ENCODE assay signal across 18 cellular contexts in the genomic region with DNA sequence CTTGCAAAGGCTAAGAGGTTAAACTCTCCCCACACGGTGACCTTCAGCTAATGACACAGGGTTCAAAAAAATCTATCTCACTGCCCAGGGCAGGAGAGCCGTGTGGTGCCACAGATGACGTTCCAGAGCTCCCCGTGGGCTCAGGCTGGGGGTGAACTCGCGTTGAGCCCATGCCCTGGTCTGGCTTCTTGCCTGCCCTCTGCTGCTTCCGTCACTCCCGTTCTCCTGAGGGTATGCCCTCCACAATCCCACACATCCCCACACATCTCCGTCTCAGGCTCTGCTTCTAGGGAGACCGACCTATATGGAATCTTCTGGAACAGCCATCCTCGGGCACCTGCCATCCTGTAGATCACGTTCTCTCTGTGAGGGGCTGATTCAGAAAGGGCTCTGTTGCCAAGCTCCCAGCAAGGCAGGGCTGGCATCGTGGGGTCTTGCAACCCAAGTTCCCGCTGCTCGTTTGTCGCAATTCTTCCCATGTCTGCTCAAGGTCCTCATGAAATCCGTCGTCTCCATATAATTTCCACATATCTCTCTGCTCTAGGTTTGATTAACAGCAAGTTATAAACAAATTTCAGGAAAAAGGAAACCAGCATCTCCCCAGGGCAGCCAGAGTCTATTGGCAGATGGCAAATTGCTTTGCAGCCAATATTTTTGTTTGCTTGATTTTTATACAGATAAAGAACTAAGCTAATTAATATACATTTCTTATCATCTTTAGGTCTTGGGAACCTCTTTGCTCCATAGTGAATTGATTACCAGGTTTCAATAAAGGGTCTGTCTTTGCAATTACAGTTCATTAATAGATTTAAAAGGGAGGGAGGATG.
DNase-seq lines count a peak whose midpoint lies in the region; TF ChIP-seq lines count a peak whose summit lies in the region.
"Had no signal": no experiment of that assay in that cellular context is flagged by ENCODE, and none has a peak within 500 bp of the region (broad histone marks: within the 10 kb centered on the region; RNA-seq: fewer than 3 reads in every experiment).

No MANE protein-coding gene starts in this region.

- H3K9ac ChIP-seq in BLaER1 (no peak overlapping the region), neural progenitor cell (no peak overlapping the region)

- H3K27ac ChIP-seq in BLaER1, result no peak overlapping the region
- no peak overlapping the region for H3K27ac ChIP-seq in coronary artery
- H3K27ac ChIP-seq in neural progenitor cell, result no peak overlapping the region
- H3K27ac ChIP-seq in effector memory CD4-positive, alpha-beta T cell (ENCODE audit: insufficient read depth, low read length, poor library complexity, severe bottlenecking), result no peak overlapping the region
- H3K27ac ChIP-seq in prostate gland, result no peak overlapping the region
- H3K27ac ChIP-seq: A549, Peyer's patch had no signal

- H3K27ac Mint-ChIP-seq in neural progenitor cell, result peak overlapping the region; percentile 12

- DNase-seq in NCI-H69 (lab: John Stamatoyannopoulos, UW) (peak; percentile 7), coronary artery (ENCODE audit: low spot score) (peak; percentile 38), neural progenitor cell (ENCODE audit: low spot score) (no peak), NCI-H2081 (lab: John Stamatoyannopoulos, UW) (no peak), MV-4-11 (lab: John Stamatoyannopoulos, UW) (no peak), prostate gland (ENCODE audit: low spot score) (no peak)
- no peak for DNase-seq in effector memory CD4-positive, alpha-beta T cell
- DNase-seq: Caco-2, DMS79, NCI-H1417 treated with DMSO at 0.1 percent for 48 hours, NCI-H2081 treated with DMSO at 0.1 percent for 48 hours, NCI-H226 had no signal

- peaks cover 3% of the 10 kb centered on the region for H3K27me3 Mint-ChIP-seq in neural progenitor cell (ENCODE audit: insufficient read depth, low read depth)

- H3K9me3 ChIP-seq in BLaER1 (no peaks in the 10 kb centered on the region), neural progenitor cell (ENCODE audit: low read depth) (no peaks in the 10 kb centered on the region), prostate gland (no peaks in the 10 kb centered on the region)
- H3K9me3 ChIP-seq in effector memory CD4-positive, alpha-beta T cell (ENCODE audit: control insufficient read depth, low read length), result no peaks in the 10 kb centered on the region
- H3K9me3 ChIP-seq: A549, Caco-2, HAP-1, Peyer's patch had no signal

- H3K27me3 ChIP-seq in BLaER1, result no peaks in the 10 kb centered on the region
- no peaks in the 10 kb centered on the region for H3K27me3 ChIP-seq in neural progenitor cell
- no peaks in the 10 kb centered on the region for H3K27me3 ChIP-seq in effector memory CD4-positive, alpha-beta T cell (replicated peaks; ENCODE audit: control insufficient read depth, insufficient read depth, low read length, poor library complexity, severe bottlenecking)
- H3K27me3 ChIP-seq in prostate gland (replicated peaks; ENCODE audit: insufficient read depth), result no peaks in the 10 kb centered on the region
- H3K27me3 ChIP-seq: Peyer's patch had no signal

- no peak overlapping the region for H3K4me3 Mint-ChIP-seq in neural progenitor cell
- H3K4me3 Mint-ChIP-seq: CD14-positive monocyte had no signal

- H4K20me1 ChIP-seq in BLaER1 (no peaks in the 10 kb centered on the region), neural progenitor cell (ENCODE audit: low read depth) (no peaks in the 10 kb centered on the region)

- no peak overlapping the region for H2AFZ ChIP-seq in neural progenitor cell (replicated peaks)

- H3K79me2 ChIP-seq in neural progenitor cell (ENCODE audit: low read depth), result no peaks in the 10 kb centered on the region

- TF ChIP-seq CTCF in coronary artery (IDR thresholded peaks at IDR 0.05) (no peak), neural progenitor cell (IDR thresholded peaks at IDR 0.05) (no peak), prostate gland (IDR thresholded peaks at IDR 0.05) (no peak)

- H3K4me3 ChIP-seq in BLaER1, result no peak overlapping the region
- no peak overlapping the region for H3K4me3 ChIP-seq in coronary artery
- H3K4me3 ChIP-seq in neural progenitor cell, result no peak overlapping the region
- no peak overlapping the region for H3K4me3 ChIP-seq in effector memory CD4-positive, alpha-beta T cell (ENCODE audit: insufficient read depth, low read depth, low read length, poor library complexity, severe bottlenecking)
- H3K4me3 ChIP-seq in prostate gland, result no peak overlapping the region
- H3K4me3 ChIP-seq: A549, GM12878, HAP-1, Peyer's patch had no signal

- H3K4me1 ChIP-seq in BLaER1 (peaks cover 19% of the 10 kb centered on the region; the same call in 1 of the 2 replicates), neural progenitor cell (peaks cover 7% of the 10 kb centered on the region), prostate gland (replicated peaks) (no peaks in the 10 kb centered on the region)
- H3K4me1 ChIP-seq in effector memory CD4-positive, alpha-beta T cell (ENCODE audit: control insufficient read depth, insufficient read depth, low read length, poor library complexity, severe bottlenecking), result no peaks in the 10 kb centered on the region
- H3K4me1 ChIP-seq: A549, Caco-2, HAP-1, Peyer's patch had no signal

- peaks cover 11% of the 10 kb centered on the region for H3K4me1 Mint-ChIP-seq in neural progenitor cell
- H3K4me1 Mint-ChIP-seq: CD14-positive monocyte had no signal

- H3K9me3 Mint-ChIP-seq in neural progenitor cell, result peaks cover 6% of the 10 kb centered on the region

- H3K36me3 Mint-ChIP-seq in neural progenitor cell, result no peaks in the 10 kb centered on the region
- H3K36me3 Mint-ChIP-seq: CD14-positive monocyte had no signal

- no peak for TF ChIP-seq POLR2A in prostate gland (IDR thresholded peaks at IDR 0.05)

- intact Hi-C loops in prostate gland (cut with DNase I), result no loop called here

- 72% methylated on average over 18 of the region's 18 CpGs for WGBS in prostate gland

- H3K4me2 ChIP-seq in BLaER1 (peak overlapping the region; percentile 20), neural progenitor cell (no peak overlapping the region)
- H3K4me2 ChIP-seq: A549 had no signal

- no peaks in the 10 kb centered on the region for H3F3A ChIP-seq in neural progenitor cell (ENCODE audit: low read depth)

- H3K36me3 ChIP-seq in BLaER1 (no peaks in the 10 kb centered on the region), neural progenitor cell (no peaks in the 10 kb centered on the region), prostate gland (no peaks in the 10 kb centered on the region)
- H3K36me3 ChIP-seq in effector memory CD4-positive, alpha-beta T cell (ENCODE audit: control insufficient read depth, insufficient read depth, low read length), result no peaks in the 10 kb centered on the region
- H3K36me3 ChIP-seq: HAP-1, Peyer's patch had no signal

Comparison
In these comparisons a context has a peak if more than half of its experiments do, and no peak if none do; other contexts are left out.
1. DNase-seq: peak in NCI-H69 (single experiment) and coronary artery (single experiment); none in neural progenitor cell (single experiment), effector memory CD4-positive, alpha-beta T cell (0 of 3), NCI-H2081 (0 of 2), MV-4-11 (single experiment) and prostate gland (single experiment).